Comparison of ENCODE assay signal across 17 cellular contexts in genomic region chr1:110610084-110610483, GRCh38. TPM values are rescaled to one million over a fixed set of nuclear protein-coding genes. Genes with fewer than 3 reads are reported as not detected.
A peak's percentile ranks its signal among the peaks of the same experiment; 100 is the strongest.
DNase-seq lines count a peak whose midpoint lies in the region; ATAC-seq and TF ChIP-seq lines count a peak whose summit lies in the region.
"Had no signal": no experiment of that assay in that cellular context is flagged by ENCODE, and none has a peak within 500 bp of the region (broad histone marks: within the 10 kb centered on the region; RNA-seq: fewer than 3 reads in every experiment).

No MANE protein-coding gene starts in this region.

- POLR2A ChIA-PET in activated CD4-positive, alpha-beta T cell treated with anti-CD3 and anti-CD28 coated beads for 36 hours (lab: Charles Lee): interaction anchor here (0.6 kb wide), 1 partner anchor 38 kb away, joined by 3 read pairs; no protein-coding TSS in a partner anchor
- POLR2A ChIA-PET in PC-3 (lab: Charles Lee; ENCODE audit: unreplicated experiment): no interaction called here

- H2AFZ ChIP-seq in PC-3 (ENCODE audit: low read length): no peak overlapping the region

- H3K9ac ChIP-seq in PC-3 (ENCODE audit: low read length): no peak overlapping the region

- H3K4me2 ChIP-seq in PC-3 (ENCODE audit: low read length): no peak overlapping the region

- H3K9me2 ChIP-seq in PC-3 (replicated peaks; ENCODE audit: low read length): no peaks in the 10 kb centered on the region

- H3K4me1 Mint-ChIP-seq in activated CD4-positive, alpha-beta T cell treated with anti-CD3 and anti-CD28 coated beads for 36 hours: peaks cover 8% of the 10 kb centered on the region
- peaks cover 4% of the 10 kb centered on the region for H3K4me1 Mint-ChIP-seq in activated T-helper 17 cell treated with anti-CD3 and anti-CD28 coated beads, Interleukin-2, amount 50 U/mL, for 72 hours
- H3K4me1 Mint-ChIP-seq in stimulated activated effector memory CD8-positive, alpha-beta T cell treated with anti-CD3 and anti-CD28 coated beads, Interleukin-12 subunit alpha, Interleukin-12 subunit beta, amount 100 ng/mL, for 72 hours: peaks cover 53% of the 10 kb centered on the region

- ATAC-seq in activated CD4-positive, alpha-beta T cell treated with anti-CD3 and anti-CD28 coated beads for 36 hours: peak; percentile 80
- ATAC-seq in left cardiac atrium: no peak
- ATAC-seq in activated T-helper 17 cell treated with anti-CD3 and anti-CD28 coated beads, Interleukin-2, amount 50 U/mL, for 72 hours (replicated peaks): peak; percentile 78
- peak; percentile 83 for ATAC-seq in stimulated activated effector memory CD8-positive, alpha-beta T cell treated with anti-CD3 and anti-CD28 coated beads, Interleukin-12 subunit alpha, Interleukin-12 subunit beta, amount 100 ng/mL, for 72 hours
- ATAC-seq in PC-3: no peak

- H3K36me3 ChIP-seq in PC-3 (ENCODE audit: low read depth, low read length): no peaks in the 10 kb centered on the region

- no peak for TF ChIP-seq CTCF in PC-3 (conservative IDR thresholded peaks at IDR 0.05; ENCODE audit: low read depth, low read length)

- H3F3A ChIP-seq in PC-3 (ENCODE audit: low read length, unreplicated experiment): no peaks in the 10 kb centered on the region

- no peak overlapping the region for H3K27ac ChIP-seq in PC-3 (ENCODE audit: low read length)
- H3K27ac ChIP-seq: C4-2B had no signal

- peaks cover 27% of the 10 kb centered on the region for H3K27me3 Mint-ChIP-seq in activated CD4-positive, alpha-beta T cell treated with anti-CD3 and anti-CD28 coated beads for 36 hours
- H3K27me3 Mint-ChIP-seq in activated T-helper 17 cell treated with anti-CD3 and anti-CD28 coated beads, Interleukin-2, amount 50 U/mL, for 72 hours: peaks cover 17% of the 10 kb centered on the region

- no peaks in the 10 kb centered on the region for H3K9me3 ChIP-seq in PC-3 (ENCODE audit: low read length)

- no peak overlapping the region for H3K4me3 Mint-ChIP-seq in activated CD4-positive, alpha-beta T cell treated with anti-CD3 and anti-CD28 coated beads for 36 hours
- H3K4me3 Mint-ChIP-seq in activated T-helper 17 cell treated with anti-CD3 and anti-CD28 coated beads, Interleukin-2, amount 50 U/mL, for 72 hours: no peak overlapping the region
- no peak overlapping the region for H3K4me3 Mint-ChIP-seq in stimulated activated effector memory CD8-positive, alpha-beta T cell treated with anti-CD3 and anti-CD28 coated beads, Interleukin-12 subunit alpha, Interleukin-12 subunit beta, amount 100 ng/mL, for 72 hours

- DNase-seq in activated CD4-positive, alpha-beta T cell treated with anti-CD3 and anti-CD28 coated beads for 36 hours: peak; percentile 49
- no peak for DNase-seq in activated CD4-positive, alpha-beta T cell treated with anti-CD3 and anti-CD28 coated beads, Interleukin-2, amount 50 U/mL, for 1 hour
- peak; percentile 31 for DNase-seq in cardiac septum (ENCODE audit: low spot score)
- DNase-seq in left cardiac atrium: no peak
- no peak for DNase-seq in stimulated activated effector memory CD8-positive, alpha-beta T cell treated with anti-CD3 and anti-CD28 coated beads, Interleukin-12 subunit alpha, Interleukin-12 subunit beta, amount 100 ng/mL, for 72 hours (ENCODE audit: low spot score in 2 of 2)
- no peak for DNase-seq in PC-3
- no peak for DNase-seq in SHP77 (lab: John Stamatoyannopoulos, UW)
- DNase-seq: NCI-H1048, NCI-H1436 treated with DMSO at 0.1 percent for 48 hours, NCI-H2081 treated with DMSO at 0.1 percent for 48 hours, NCI-H510A treated with DMSO at 0.1 percent for 48 hours, NCI-H82, Right ventricle myocardium superior had no signal

- no peaks in the 10 kb centered on the region for H3K9me3 Mint-ChIP-seq in activated CD4-positive, alpha-beta T cell treated with anti-CD3 and anti-CD28 coated beads for 36 hours (ENCODE audit: low read depth)
- H3K9me3 Mint-ChIP-seq in activated T-helper 17 cell treated with anti-CD3 and anti-CD28 coated beads, Interleukin-2, amount 50 U/mL, for 72 hours: no peaks in the 10 kb centered on the region
- no peaks in the 10 kb centered on the region for H3K9me3 Mint-ChIP-seq in stimulated activated effector memory CD8-positive, alpha-beta T cell treated with anti-CD3 and anti-CD28 coated beads, Interleukin-12 subunit alpha, Interleukin-12 subunit beta, amount 100 ng/mL, for 72 hours

- no peak overlapping the region for H3K4me3 ChIP-seq in PC-3 (ENCODE audit: low read length)

- CTCF ChIA-PET in activated CD4-positive, alpha-beta T cell treated with anti-CD3 and anti-CD28 coated beads for 36 hours (lab: Charles Lee): interaction anchor here (0.6 to 7.1 kb wide), 6 partner anchors 10 to 896 kb away, joined by 3 to 44 read pairs (median 4); no protein-coding TSS in a partner anchor
- CTCF ChIA-PET in PC-3 (lab: Charles Lee): no interaction called here

- no peaks in the 10 kb centered on the region for H4K20me1 ChIP-seq in PC-3 (ENCODE audit: low read length)

- no peaks in the 10 kb centered on the region for H3K4me1 ChIP-seq in PC-3 (ENCODE audit: insufficient read depth, low read length)

- H3K79me2 ChIP-seq in PC-3 (ENCODE audit: low read length): no peaks in the 10 kb centered on the region

- no TSS peak for BruUV-seq in PC-3 (replicated peaks; lab: Mats Ljungman, UMichigan)

- no peaks in the 10 kb centered on the region for H3K36me3 Mint-ChIP-seq in activated CD4-positive, alpha-beta T cell treated with anti-CD3 and anti-CD28 coated beads for 36 hours (ENCODE audit: low read depth)
- no peaks in the 10 kb centered on the region for H3K36me3 Mint-ChIP-seq in activated T-helper 17 cell treated with anti-CD3 and anti-CD28 coated beads, Interleukin-2, amount 50 U/mL, for 72 hours (ENCODE audit: low read depth)
- H3K36me3 Mint-ChIP-seq in stimulated activated effector memory CD8-positive, alpha-beta T cell treated with anti-CD3 and anti-CD28 coated beads, Interleukin-12 subunit alpha, Interleukin-12 subunit beta, amount 100 ng/mL, for 72 hours: no peaks in the 10 kb centered on the region

- intact Hi-C loops in activated CD4-positive, alpha-beta T cell treated with anti-CD3 and anti-CD28 coated beads for 36 hours (cut with DNase I, micrococcal nuclease): no loop called here
- intact Hi-C loops in cardiac septum (cut with DNase I) (loop anchor here (10.0 kb wide), 1 partner anchor 405 kb away; no protein-coding TSS in a partner anchor), left cardiac atrium (cut with DNase I) (no loop called here), PC-3 (cut with micrococcal nuclease) (loop anchor here (10.0 kb wide), 1 partner anchor 195 kb away; no protein-coding TSS in a partner anchor)

- no peak overlapping the region for H3K27ac Mint-ChIP-seq in activated CD4-positive, alpha-beta T cell treated with anti-CD3 and anti-CD28 coated beads for 36 hours
- H3K27ac Mint-ChIP-seq in activated T-helper 17 cell treated with anti-CD3 and anti-CD28 coated beads, Interleukin-2, amount 50 U/mL, for 72 hours: no peak overlapping the region
- H3K27ac Mint-ChIP-seq in stimulated activated effector memory CD8-positive, alpha-beta T cell treated with anti-CD3 and anti-CD28 coated beads, Interleukin-12 subunit alpha, Interleukin-12 subunit beta, amount 100 ng/mL, for 72 hours: no peak overlapping the region

- peaks cover 52% of the 10 kb centered on the region for H3K27me3 ChIP-seq in PC-3 (ENCODE audit: low read length)

RNA-seq across cellular contexts. Expression of gene KCNA2, which starts 3.9 kb away (rescaled TPM):
- under 1 TPM; 0.25 to 0.37 TPM for total RNA-seq in activated CD4-positive, alpha-beta T cell treated with anti-CD3 and anti-CD28 coated beads for 36 hours
- 0.51 TPM for total RNA-seq in cardiac septum
- 1 to 10 TPM in 1 of 2 donors, under 1 TPM in 1; 0.60 to 1.8 TPM for total RNA-seq in left cardiac atrium
- 1 to 10 TPM; 1.6 to 4.7 TPM for total RNA-seq in activated T-helper 17 cell treated with anti-CD3 and anti-CD28 coated beads, Interleukin-2, amount 50 U/mL, for 72 hours
- total RNA-seq in PC-3 (2014; rRNA removed): not detected in 2 replicates
- total RNA-seq: A172, MCF 10A had no signal

Comparison
In these comparisons a context has a peak if more than half of its experiments do, and no peak if none do; other contexts are left out.
1. DNase-seq: peak in activated CD4-positive, alpha-beta T cell treated with anti-CD3 and anti-CD28 coated beads for 36 hours (single experiment) and cardiac septum (single experiment); none in activated CD4-positive, alpha-beta T cell treated with anti-CD3 and anti-CD28 coated beads, Interleukin-2, amount 50 U/mL, for 1 hour (single experiment), left cardiac atrium (single experiment), stimulated activated effector memory CD8-positive, alpha-beta T cell treated with anti-CD3 and anti-CD28 coated beads, Interleukin-12 subunit alpha, Interleukin-12 subunit beta, amount 100 ng/mL, for 72 hours (0 of 2), PC-3 (single experiment) and SHP77 (0 of 2).
2. intact Hi-C loops: an anchor here in cardiac septum (10.0 kb wide) and PC-3 (10.0 kb wide); none called in activated CD4-positive, alpha-beta T cell treated with anti-CD3 and anti-CD28 coated beads for 36 hours and left cardiac atrium.
3. ATAC-seq: peak in activated CD4-positive, alpha-beta T cell treated with anti-CD3 and anti-CD28 coated beads for 36 hours (single experiment), activated T-helper 17 cell treated with anti-CD3 and anti-CD28 coated beads, Interleukin-2, amount 50 U/mL, for 72 hours (single experiment) and stimulated activated effector memory CD8-positive, alpha-beta T cell treated with anti-CD3 and anti-CD28 coated beads, Interleukin-12 subunit alpha, Interleukin-12 subunit beta, amount 100 ng/mL, for 72 hours (single experiment); none in left cardiac atrium (0 of 2) and PC-3 (single experiment).